24 cellular contexts compared by ENCODE assay signal in genomic region chr17:34763727-34764665, GRCh38.
DNase-seq lines count a peak whose midpoint lies in the region; ATAC-seq, FAIRE-seq and TF ChIP-seq lines count a peak whose summit lies in the region.
"Had no signal": no experiment of that assay in that cellular context is flagged by ENCODE, and none has a peak within 500 bp of the region (broad histone marks: within the 10 kb centered on the region; RNA-seq: fewer than 3 reads in every experiment).

No MANE protein-coding gene starts in this region.

- H3K4me1 Mint-ChIP-seq in neural progenitor cell, result peaks cover 47% of the 10 kb centered on the region
- H3K4me1 Mint-ChIP-seq: activated naive CD8-positive, alpha-beta T cell treated with anti-CD3 and anti-CD28 coated beads, Interleukin-2, amount 10 ng/mL, durations not matched to agents 7 days and 5 days had no signal

- no peaks in the 10 kb centered on the region for H3K79me2 ChIP-seq in K562 (ENCODE audit: control insufficient read depth, insufficient read depth, low read length)
- no peaks in the 10 kb centered on the region for H3K79me2 ChIP-seq in neural progenitor cell (ENCODE audit: low read depth)

- ATAC-seq in K562, result no peak
- no peak for ATAC-seq in HG03135 (IDR thresholded peaks at IDR 0.05; ENCODE audit: unreplicated experiment)
- ATAC-seq in HG03196 (IDR thresholded peaks at IDR 0.05; ENCODE audit: unreplicated experiment), result no peak
- ATAC-seq: left lobe of liver; natural killer cell treated with Interleukin-12 subunit alpha and Interleukin-12 subunit beta and Interleukin-15 and Interleukin-18, amount 100 ng/mL, for 72 hours had no signal

- CTCF ChIA-PET in K562 (lab: Yijun Ruan, JAX; ENCODE audit: low intra/inter-chr PET ratio), result no interaction called here

- no peak for TF ChIP-seq EP300 in K562 (IDR thresholded peaks at IDR 0.05; ENCODE audit: low read length)

- in situ Hi-C loops in K562 (cut with MboI), result no loop called here

- peaks cover 18% of the 10 kb centered on the region for H3K27me3 Mint-ChIP-seq in neural progenitor cell (ENCODE audit: insufficient read depth, low read depth)

- H3K4me3 Mint-ChIP-seq in neural progenitor cell, result peak overlapping the region; percentile 5
- H3K4me3 Mint-ChIP-seq: activated naive CD8-positive, alpha-beta T cell treated with anti-CD3 and anti-CD28 coated beads, Interleukin-2, amount 10 ng/mL, durations not matched to agents 7 days and 5 days; natural killer cell treated with Interleukin-12 subunit alpha and Interleukin-12 subunit beta and Interleukin-15 and Interleukin-18, amount 100 ng/mL, for 72 hours had no signal

- H3K36me3 ChIP-seq in K562 (ENCODE audit: control insufficient read depth, insufficient read depth, low read length), result no peaks in the 10 kb centered on the region
- no peaks in the 10 kb centered on the region for H3K36me3 ChIP-seq in neural progenitor cell
- H3K36me3 ChIP-seq: SJCRH30 had no signal

- no peaks in the 10 kb centered on the region for H3K9me1 ChIP-seq in K562 (ENCODE audit: control insufficient read depth, insufficient read depth, low read length)

- POLR2A ChIA-PET in K562 (lab: Yijun Ruan, JAX), result no interaction called here

- no peak for TF ChIP-seq RAD21 in K562 (CRISPR knock-in tag; conservative IDR thresholded peaks at IDR 0.05 in 1 of 2, IDR thresholded peaks at IDR 0.05 in 1 of 2)

- no peaks in the 10 kb centered on the region for H3K9me3 ChIP-seq in K562 (replicated peaks; ENCODE audit: control insufficient read depth, insufficient read depth, low read depth, low read length)
- no peaks in the 10 kb centered on the region for H3K9me3 ChIP-seq in neural progenitor cell (ENCODE audit: low read depth)
- H3K9me3 ChIP-seq: SJCRH30 had no signal

- H3K27me3 ChIP-seq in K562 (ENCODE audit: control insufficient read depth in 2 of 2, insufficient read depth in 2 of 2, low read length in 2 of 2) (no peaks in the 10 kb centered on the region; a peak in 1 of 5 replicates), neural progenitor cell (no peaks in the 10 kb centered on the region)

- TF ChIP-seq CTCF in K562 (IDR thresholded peaks at IDR 0.05 in 2 of 3, conservative IDR thresholded peaks at IDR 0.05 in 1 of 3; ENCODE audit: insufficient read depth in 2 of 3, low read depth in 1 of 3, low read length in 3 of 3), result no peak
- TF ChIP-seq CTCF in neural progenitor cell (IDR thresholded peaks at IDR 0.05), result no peak

- FAIRE-seq in K562 (lab: Jason Lieb, UNC), result no peak
- FAIRE-seq: colon, endometrium had no signal

- no peak overlapping the region for H2AFZ ChIP-seq in K562 (ENCODE audit: low read depth, low read length)
- H2AFZ ChIP-seq in neural progenitor cell (replicated peaks), result no peak overlapping the region

- TF ChIP-seq POLR2A in K562 (conservative IDR thresholded peaks at IDR 0.05), result no peak

- H3F3A ChIP-seq in neural progenitor cell (ENCODE audit: low read depth), result peaks cover 7% of the 10 kb centered on the region

- no peak overlapping the region for H3K9ac ChIP-seq in K562 (ENCODE audit: insufficient read depth in 1 of 2, low read depth in 2 of 2, low read length in 2 of 2)
- no peak overlapping the region for H3K9ac ChIP-seq in neural progenitor cell

- no TSS peak for BruUV-seq in K562 (replicated peaks; lab: Mats Ljungman, UMichigan)

- H3K4me3 ChIP-seq in K562 (no peak overlapping the region), neural progenitor cell (no peak overlapping the region)
- H3K4me3 ChIP-seq: SJCRH30 had no signal

- H3K27ac ChIP-seq in K562 (ENCODE audit: extremely low read depth, low read depth, low read length), result no peak overlapping the region
- no peak overlapping the region for H3K27ac ChIP-seq in neural progenitor cell
- H3K27ac ChIP-seq: C4-2B, SJCRH30 had no signal

- WGBS in K562 (ENCODE audit: insufficient coverage, low coverage, missing lambda C conversion rate), result under 1% methylated on average over 7 of the region's 7 CpGs

- H4K20me1 ChIP-seq in K562 (replicated peaks; ENCODE audit: control insufficient read depth, insufficient read depth, low read length), result no peaks in the 10 kb centered on the region
- H4K20me1 ChIP-seq in neural progenitor cell (ENCODE audit: low read depth), result no peaks in the 10 kb centered on the region

- DNase-seq in COLO829 (ENCODE audit: low spot score) (peak; percentile 31), HK-2 (ENCODE audit: unreplicated experiment) (peak; percentile 37), K562 (ENCODE audit: extremely low read depth in 1 of 4, low spot score in 3 of 4) (no peak), neural progenitor cell (ENCODE audit: low spot score) (no peak), NCI-H345 treated with DMSO at 0.1 percent for 48 hours (lab: John Stamatoyannopoulos, UW; ENCODE audit: unreplicated experiment) (no peak)
- DNase-seq: activated CD4-positive, alpha-beta T cell treated with anti-CD3 and anti-CD28 coated beads, Interleukin-2, amount 50 U/mL, for 4 hours; activated CD8-positive, alpha-beta memory T cell treated with anti-CD3 and anti-CD28 coated beads, Interleukin-2, amount 50 U/mL, for 4 hours; activated naive CD8-positive, alpha-beta T cell treated with anti-CD3 and anti-CD28 coated beads, Interleukin-2, amount 10 ng/mL, durations not matched to agents 7 days and 5 days; GOT3; KG1; mesendoderm; MV-4-11; NCI-H187 treated with DMSO at 0.1 percent for 48 hours; NCI-H226; NCI-H774; SJCRH30 had no signal

- H3K4me2 ChIP-seq in K562 (ENCODE audit: insufficient read depth, low read length) (no peak overlapping the region), neural progenitor cell (peak overlapping the region; percentile 27)

- H3K27ac Mint-ChIP-seq in neural progenitor cell, result no peak overlapping the region
- H3K27ac Mint-ChIP-seq: activated naive CD8-positive, alpha-beta T cell treated with anti-CD3 and anti-CD28 coated beads, Interleukin-2, amount 10 ng/mL, durations not matched to agents 7 days and 5 days; activated T-helper 2 cell treated with anti-CD3 and anti-CD28 coated beads, Interferon-gamma antibody, Interleukin-2, Interleukin-4, amounts not matched to agents 10 μg/mL and 5 μg/mL and 100 μg/mL, durations not matched to agents 14 hours and 24 hours and 36 hours; natural killer cell treated with Interleukin-12 subunit alpha and Interleukin-12 subunit beta and Interleukin-15 and Interleukin-18, amount 100 ng/mL, for 72 hours had no signal

- H3K9me3 Mint-ChIP-seq in neural progenitor cell, result no peaks in the 10 kb centered on the region
- H3K9me3 Mint-ChIP-seq: activated naive CD8-positive, alpha-beta T cell treated with anti-CD3 and anti-CD28 coated beads, Interleukin-2, amount 10 ng/mL, durations not matched to agents 7 days and 5 days; activated T-helper 2 cell treated with anti-CD3 and anti-CD28 coated beads, Interferon-gamma antibody, Interleukin-2, Interleukin-4, amounts not matched to agents 10 μg/mL and 5 μg/mL and 100 μg/mL, durations not matched to agents 14 hours and 24 hours and 36 hours; natural killer cell treated with Interleukin-12 subunit alpha and Interleukin-12 subunit beta and Interleukin-15 and Interleukin-18, amount 100 ng/mL, for 72 hours had no signal

- intact Hi-C loops in K562 (cut with micrococcal nuclease), result no loop called here

- H3K36me3 Mint-ChIP-seq in neural progenitor cell, result no peaks in the 10 kb centered on the region
- H3K36me3 Mint-ChIP-seq: activated naive CD8-positive, alpha-beta T cell treated with anti-CD3 and anti-CD28 coated beads, Interleukin-2, amount 10 ng/mL, durations not matched to agents 7 days and 5 days; natural killer cell treated with Interleukin-12 subunit alpha and Interleukin-12 subunit beta and Interleukin-15 and Interleukin-18, amount 100 ng/mL, for 72 hours had no signal

- no peaks in the 10 kb centered on the region for H3K4me1 ChIP-seq in K562 (replicated peaks in 1 of 2; ENCODE audit: control insufficient read depth in 2 of 2, insufficient read depth in 2 of 2, low read length in 2 of 2)
- H3K4me1 ChIP-seq in neural progenitor cell, result peaks cover 6% of the 10 kb centered on the region
- H3K4me1 ChIP-seq: SJCRH30 had no signal

TF ChIP-seq in K562, 482 proteins besides CTCF, POLR2A, EP300 and RAD21:
- 0 out of 2 replicates have a peak, but pooled peaks have one; percentile 23 for TF ChIP-seq ZNF24 (IDR thresholded peaks at IDR 0.05)
- no peak for TF ChIP-seq MAFG (tag; conservative IDR thresholded peaks at IDR 0.05)

Comparison
In these comparisons a context has a peak if more than half of its experiments do, and no peak if none do; other contexts are left out.
1. DNase-seq: peak in COLO829 (single experiment) and HK-2 (single experiment); none in K562 (0 of 4), neural progenitor cell (single experiment) and NCI-H345 treated with DMSO at 0.1 percent for 48 hours (single experiment).